In genomic region chr5:141875022-141875740, GRCh38 we compare ENCODE assay signal across 11 cellular contexts. TPM values are rescaled to one million over a fixed set of nuclear protein-coding genes. Genes with fewer than 3 reads are reported as not detected.
DNase-seq lines count a peak whose midpoint lies in the region; ATAC-seq, FAIRE-seq and TF ChIP-seq lines count a peak whose summit lies in the region.
"Had no signal": no experiment of that assay in that cellular context is flagged by ENCODE, and none has a peak within 500 bp of the region (broad histone marks: within the 10 kb centered on the region; RNA-seq: fewer than 3 reads in every experiment).

No MANE protein-coding gene starts in this region.

- 7 to 11% (median 8%) methylated on average over 9 of the region's 9 CpGs for WGBS in psoas muscle, 3 donors

- H3K36me3 ChIP-seq in psoas muscle (ENCODE audit: insufficient read depth in 1 of 2, low read depth in 1 of 2): no peaks in the 10 kb centered on the region

- H3K27me3 Mint-ChIP-seq in Calu3 (ENCODE audit: unreplicated experiment): peaks cover 7% of the 10 kb centered on the region

- no peak for FAIRE-seq in GM19239 (lab: Jason Lieb, UNC)
- FAIRE-seq: GM18507 had no signal

- TSS peak; percentile 1 for BruUV-seq in Calu3 (replicated peaks; lab: Mats Ljungman, UMichigan)

- peaks cover 56% of the 10 kb centered on the region for H3K4me1 Mint-ChIP-seq in Calu3 (ENCODE audit: low read depth, unreplicated experiment)

- H3K9me3 Mint-ChIP-seq in Calu3 (ENCODE audit: low read depth, unreplicated experiment): no peaks in the 10 kb centered on the region

- peaks cover 66% of the 10 kb centered on the region for H3K36me3 Mint-ChIP-seq in Calu3 (ENCODE audit: insufficient read depth, unreplicated experiment)

- TF ChIP-seq CTCF in Calu3 (IDR thresholded peaks at IDR 0.05; ENCODE audit: unreplicated experiment) (no peak), psoas muscle (IDR thresholded peaks at IDR 0.05) (no peak)

- H3K4me1 ChIP-seq in psoas muscle: peaks cover 20% of the 10 kb centered on the region

- CTCF ChIA-PET in Calu3 (lab: Charles Lee): interaction anchor here (0.5 to 1.5 kb wide), 4 partner anchors 30 to 118 kb away, joined by 4 to 7 read pairs (median 6); no protein-coding TSS in a partner anchor

- H3K27ac Mint-ChIP-seq in Calu3 (ENCODE audit: unreplicated experiment): peak overlapping the region; percentile 60

- H3K9me3 ChIP-seq in iPS-18c (ENCODE audit: control insufficient read depth, insufficient read depth, low read length): no peaks in the 10 kb centered on the region
- H3K9me3 ChIP-seq in psoas muscle: no peaks in the 10 kb centered on the region

- H3K27ac ChIP-seq in angular gyrus (ENCODE audit: low read depth, low read length) (peak overlapping the region; percentile 84), psoas muscle (no peak overlapping the region)

- peaks cover 0 to 59% (median 11%) of the 10 kb centered on the region in 3 donors for H3K27me3 ChIP-seq in psoas muscle (ENCODE audit: insufficient read depth in 3 of 3, low read length in 2 of 3)

- no peak for DNase-seq in Calu3
- no peak for DNase-seq in psoas muscle
- DNase-seq in GM19239 (ENCODE audit: insufficient read length, low spot score): no peak
- DNase-seq in kidney tubule cell (ENCODE audit: low spot score): no peak
- no peak for DNase-seq in T-helper 2 cell
- DNase-seq: IMR-90, NCI-H446 treated with DMSO at 0.1 percent for 48 hours had no signal

- ATAC-seq in psoas muscle: no peak
- ATAC-seq in GM21529 (IDR thresholded peaks at IDR 0.05; ENCODE audit: unreplicated experiment): no peak

- peak overlapping the region; percentile 87 for H3K4me3 Mint-ChIP-seq in Calu3 (ENCODE audit: low read depth, unreplicated experiment)

- intact Hi-C loops in Calu3 (cut with micrococcal nuclease; ENCODE audit: unreplicated experiment) (loop anchor here (5.0 kb wide), 1 partner anchor 63 kb away; no protein-coding TSS in a partner anchor), psoas muscle (cut with DNase I) (loop anchor here in 1 of 2 donors (5.0 kb wide), 2 partner anchors 87 to 113 kb away; no protein-coding TSS in a partner anchor)

- peak overlapping the region; percentile 90 for H3K4me3 ChIP-seq in iPS-18c (ENCODE audit: insufficient read depth, low read depth, low read length)
- peak overlapping the region; percentile 71 for H3K4me3 ChIP-seq in psoas muscle

RNA-seq across cellular contexts. Expression of gene PCDH1, which starts 3.0 kb away (rescaled TPM):
- total RNA-seq in Calu3 (2022): 146 and 167 TPM in 2 replicates
- 10 to 100 TPM; 10.1 to 17.4 (median 13.7) TPM for total RNA-seq in psoas muscle
- polyA plus RNA-seq in psoas muscle: 1 to 10 TPM; 4.2 to 8.8 (median 5.1) TPM

RNA-seq across cellular contexts. Expression of gene DELE1, which starts 48.5 kb away (rescaled TPM):
- total RNA-seq in Calu3 (2022) (78.0 and 78.5 TPM in 2 replicates), psoas muscle (10 to 100 TPM; 40.5 to 65.5 (median 53.3) TPM)
- 10 to 100 TPM; 23.1 to 38.2 (median 35.7) TPM for polyA plus RNA-seq in psoas muscle
